In genomic region chr2:86274265-86274917, GRCh38 we compare ENCODE assay signal across 10 cellular contexts.
A peak's percentile ranks its signal among the peaks of the same experiment; 100 is the strongest.
DNase-seq lines count a peak whose midpoint lies in the region; ATAC-seq and TF ChIP-seq lines count a peak whose summit lies in the region.
"Had no signal": no experiment of that assay in that cellular context is flagged by ENCODE, and none has a peak within 500 bp of the region (broad histone marks: within the 10 kb centered on the region; RNA-seq: fewer than 3 reads in every experiment).

No MANE protein-coding gene starts in this region.

- WGBS in transverse colon (ENCODE audit: low coverage in 1 of 2), 2 donors: 44 to 55% methylated on average over 4 to 5 of the region's 5 CpGs

- H3K4me3 Mint-ChIP-seq in MCF 10A (ENCODE audit: unreplicated experiment) (no peak overlapping the region), progenitor cell of endocrine pancreas (ENCODE audit: low read depth) (no peak overlapping the region)

- CTCF ChIA-PET in MCF 10A (lab: Yijun Ruan, JAX): interaction anchor here (0.9 kb wide), 1 partner anchor 10 kb away, joined by 3 read pairs; no protein-coding TSS in a partner anchor

- H3K36me3 Mint-ChIP-seq in MCF 10A (ENCODE audit: insufficient read depth, unreplicated experiment) (no peaks in the 10 kb centered on the region), progenitor cell of endocrine pancreas (ENCODE audit: insufficient read depth) (peaks cover 18% of the 10 kb centered on the region)

- no peak overlapping the region for H3K27ac Mint-ChIP-seq in MCF 10A (ENCODE audit: low read depth, unreplicated experiment)
- no peak overlapping the region for H3K27ac Mint-ChIP-seq in progenitor cell of endocrine pancreas

- in situ Hi-C loops in transverse colon (cut with MboI; ENCODE audit: low pct_ligation_motif_present in 1 of 4, low pct_unique_long_range_greater_than_20kb in 1 of 4, low sequenced_read_pairs in 3 of 4): no loop called here

- H3K9me3 ChIP-seq in breast epithelium (peaks cover 14 to 25% of the 10 kb centered on the region in 2 donors), transverse colon (peaks cover 15 to 17% of the 10 kb centered on the region in 2 donors)

- intact Hi-C loops in MCF 10A (cut with micrococcal nuclease) (no loop called here), breast epithelium (cut with DNase I; ENCODE audit: low total_unique reads) (no loop called here), transverse colon (cut with DNase I; ENCODE audit: low total_unique reads) (no loop called here)

- no peak for TF ChIP-seq POLR2A in breast epithelium (IDR thresholded peaks at IDR 0.05)
- no peak for TF ChIP-seq POLR2A in transverse colon (IDR thresholded peaks at IDR 0.05)

- H3K27me3 ChIP-seq in breast epithelium (no peaks in the 10 kb centered on the region), transverse colon (no peaks in the 10 kb centered on the region)
- H3K27me3 ChIP-seq: BLaER1 treated with 17β-estradiol and CSF1 and Interleukin-3, amounts not matched to agents 10 nM and 100 nM had no signal

- no peak for TF ChIP-seq EP300 in transverse colon (IDR thresholded peaks at IDR 0.05; ENCODE audit: low read depth)

- H3K9me3 Mint-ChIP-seq in MCF 10A (ENCODE audit: unreplicated experiment): peaks cover 28% of the 10 kb centered on the region
- peaks cover 22% of the 10 kb centered on the region for H3K9me3 Mint-ChIP-seq in progenitor cell of endocrine pancreas (ENCODE audit: low read depth)

- no peaks in the 10 kb centered on the region for H3K4me1 ChIP-seq in breast epithelium
- peaks cover 10 to 23% (median 19%) of the 10 kb centered on the region in 4 donors for H3K4me1 ChIP-seq in transverse colon

- H3K4me3 ChIP-seq in breast epithelium (no peak overlapping the region), epithelial cell of esophagus (ENCODE audit: low read length) (no peak overlapping the region), transverse colon (no peak overlapping the region)
- H3K4me3 ChIP-seq: BLaER1 treated with 17β-estradiol and CSF1 and Interleukin-3, amounts not matched to agents 10 nM and 100 nM had no signal

- no peak overlapping the region for H3K27ac ChIP-seq in breast epithelium
- H3K27ac ChIP-seq in transverse colon: peak overlapping the region; percentile 65 to 79 (median 74)
- H3K27ac ChIP-seq: BLaER1 treated with 17β-estradiol and CSF1 and Interleukin-3, amounts not matched to agents 10 nM and 100 nM had no signal

- H3K4me1 Mint-ChIP-seq in MCF 10A (ENCODE audit: insufficient read depth, unreplicated experiment) (no peaks in the 10 kb centered on the region), progenitor cell of endocrine pancreas (ENCODE audit: low read depth) (no peaks in the 10 kb centered on the region)

- H3K27me3 Mint-ChIP-seq in MCF 10A (ENCODE audit: insufficient read depth, unreplicated experiment) (no peaks in the 10 kb centered on the region), progenitor cell of endocrine pancreas (no peaks in the 10 kb centered on the region)

- DNase-seq in MCF 10A (ENCODE audit: unreplicated experiment): peak; percentile 61
- no peak for DNase-seq in breast epithelium (ENCODE audit: low spot score in 2 of 2)
- peak; percentile 89 for DNase-seq in M059J (ENCODE audit: low read depth)
- DNase-seq in epithelial cell of esophagus (ENCODE audit: low read depth): peak; percentile 38
- DNase-seq in transverse colon: no peak
- DNase-seq in progenitor cell of endocrine pancreas (ENCODE audit: low spot score, unreplicated experiment): no peak
- DNase-seq in inferior parietal cortex (ENCODE audit: extremely low spot score): no peak
- DNase-seq: occipital lobe had no signal

- no peak for ATAC-seq in HG02884 (IDR thresholded peaks at IDR 0.05; ENCODE audit: unreplicated experiment)

- TF ChIP-seq CTCF in MCF 10A (IDR thresholded peaks at IDR 0.05; ENCODE audit: unreplicated experiment) (no peak), breast epithelium (IDR thresholded peaks at IDR 0.05) (no peak), epithelial cell of esophagus (IDR thresholded peaks at IDR 0.05; ENCODE audit: insufficient read depth, low read depth, low read length, missing control alignments) (no peak), transverse colon (IDR thresholded peaks at IDR 0.05) (no peak), progenitor cell of endocrine pancreas (IDR thresholded peaks at IDR 0.05; ENCODE audit: unreplicated experiment) (no peak)

- H3K36me3 ChIP-seq in breast epithelium (no peaks in the 10 kb centered on the region), transverse colon (no peaks in the 10 kb centered on the region)
- H3K36me3 ChIP-seq: BLaER1 treated with 17β-estradiol and CSF1 and Interleukin-3, amounts not matched to agents 10 nM and 100 nM had no signal

- no TSS peak for BruUV-seq in MCF 10A (replicated peaks; lab: Mats Ljungman, UMichigan)

- POLR2A ChIA-PET in MCF 10A (lab: Yijun Ruan, JAX): no interaction called here

Comparison
In these comparisons a context has a peak if more than half of its experiments do, and no peak if none do; other contexts are left out.
1. DNase-seq: peak in MCF 10A (single experiment), M059J (single experiment) and epithelial cell of esophagus (single experiment); none in breast epithelium (0 of 2), transverse colon (single experiment), progenitor cell of endocrine pancreas (single experiment) and inferior parietal cortex (single experiment).
2. H3K27ac ChIP-seq: peak in transverse colon (4 of 4); none in breast epithelium (0 of 2).